9 cellular contexts compared by ENCODE assay signal in the genomic region with DNA sequence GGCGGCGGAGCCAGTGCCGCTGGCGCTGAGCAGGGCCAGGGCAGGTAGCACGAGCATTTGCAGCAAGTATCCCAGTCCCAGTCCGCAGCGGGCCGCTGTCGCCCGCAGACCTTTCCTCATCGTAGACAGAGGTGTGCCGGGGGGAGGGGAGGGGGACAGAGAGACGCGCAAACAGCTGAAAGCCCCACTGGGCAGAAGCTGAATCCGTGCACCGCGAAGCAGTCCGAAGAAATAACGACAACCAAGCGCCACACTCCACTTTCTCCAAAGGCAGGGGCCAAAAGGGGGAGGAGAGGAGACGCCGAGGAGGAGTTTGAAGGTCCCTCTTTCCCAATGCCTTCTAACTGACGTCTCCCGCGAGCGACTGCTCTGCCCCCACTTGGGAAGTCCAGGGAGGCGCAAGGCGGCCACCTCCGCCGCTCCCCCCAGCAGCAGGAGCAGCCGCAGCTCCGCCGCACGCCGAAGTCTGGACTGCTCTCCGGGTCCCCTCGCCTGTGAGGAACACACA. TPM values are rescaled to one million over a fixed set of nuclear protein-coding genes. Genes with fewer than 3 reads are reported as not detected.
DNase-seq lines count a peak whose midpoint lies in the region; ATAC-seq, FAIRE-seq and TF ChIP-seq lines count a peak whose summit lies in the region.
"Had no signal": no experiment of that assay in that cellular context is flagged by ENCODE, and none has a peak within 500 bp of the region (broad histone marks: within the 10 kb centered on the region; RNA-seq: fewer than 3 reads in every experiment).

UNC5C (minus strand) TSS at position 236 of the 508 bp plus-strand sequence.

- H3K4me3 ChIP-seq in OCI-LY7 (ENCODE audit: low read depth, low read length, poor library complexity, severe bottlenecking) = no peak within 1 kb of the TSS

- no peaks in the 10 kb centered on the region for H3K9me3 ChIP-seq in OCI-LY7 (ENCODE audit: low read length)

- H3K27me3 Mint-ChIP-seq in activated B cell treated with CpG ODN at 0.5 μM for 24 hours (peaks cover 37% of the 10 kb centered on the region), nephron (ENCODE audit: low read depth) (peaks cover 26% of the 10 kb centered on the region)

- ATAC-seq in activated B cell treated with CpG ODN at 0.5 μM for 24 hours (ENCODE audit: low read depth) (no peak), foreskin keratinocyte (peak; percentile 52), HG03280 (IDR thresholded peaks at IDR 0.05; ENCODE audit: unreplicated experiment) (no peak)

- FAIRE-seq in A204.1 (lab: Jason Lieb, UNC) = peak; percentile 94
- FAIRE-seq: GM18507 had no signal

- no peak within 1 kb of the TSS for H3K27ac Mint-ChIP-seq in activated B cell treated with CpG ODN at 0.5 μM for 24 hours
- peak within 1 kb of the TSS; percentile 88 to 96 (median 93) for H3K27ac Mint-ChIP-seq in nephron

- no peaks in the 10 kb centered on the region for H3K79me2 ChIP-seq in OCI-LY7 (ENCODE audit: insufficient read depth, low read depth, low read length)

- H3K27ac ChIP-seq in foreskin keratinocyte (no peak within 1 kb of the TSS), OCI-LY7 (ENCODE audit: low read depth, low read length, poor library complexity, severe bottlenecking) (no peak within 1 kb of the TSS)

- peaks cover 100% of the 10 kb centered on the region for H3K27me3 ChIP-seq in foreskin keratinocyte

- TF ChIP-seq CTCF in activated B cell treated with CpG ODN at 0.5 μM for 24 hours (IDR thresholded peaks at IDR 0.05) (no peak), foreskin keratinocyte (conservative IDR thresholded peaks at IDR 0.05) (no peak), nephron (IDR thresholded peaks at IDR 0.05; ENCODE audit: unreplicated experiment in 3 of 3) (peak in 2 of 3 experiments; percentile 10 to 14), OCI-LY7 (conservative IDR thresholded peaks at IDR 0.05; ENCODE audit: low read length) (no peak)

- H3K36me3 Mint-ChIP-seq in activated B cell treated with CpG ODN at 0.5 μM for 24 hours (ENCODE audit: low read depth) (no peaks in the 10 kb centered on the region), nephron (ENCODE audit: low read depth) (no peaks in the 10 kb centered on the region)

- intact Hi-C loops in activated B cell treated with CpG ODN at 0.5 μM for 24 hours (cut with micrococcal nuclease) (no loop called here), OCI-LY7 (cut with micrococcal nuclease; ENCODE audit: unreplicated experiment) (no loop called here)

- peak within 1 kb of the TSS; percentile 41 for H3K4me3 Mint-ChIP-seq in activated B cell treated with CpG ODN at 0.5 μM for 24 hours
- H3K4me3 Mint-ChIP-seq in nephron = peak within 1 kb of the TSS; percentile 88 to 97 (median 89)

- H4K20me1 ChIP-seq in OCI-LY7 (ENCODE audit: insufficient read depth, low read length) = no peaks in the 10 kb centered on the region

- H3K4me2 ChIP-seq in OCI-LY7 (ENCODE audit: low read length) = no peak within 1 kb of the TSS

- H3K4me1 Mint-ChIP-seq in activated B cell treated with CpG ODN at 0.5 μM for 24 hours (peaks cover 12% of the 10 kb centered on the region), nephron (peaks cover 21% of the 10 kb centered on the region)

- DNase-seq in H4 (ENCODE audit: low spot score) (peak; percentile 88), activated B cell treated with CpG ODN at 0.5 μM for 24 hours (no peak), foreskin keratinocyte (no peak), Kasumi-1 (lab: John Stamatoyannopoulos, UW) (no peak), OCI-LY7 (ENCODE audit: low spot score) (no peak)

- no peak within 1 kb of the TSS for H2AFZ ChIP-seq in OCI-LY7 (ENCODE audit: low read length)

- no TSS peak for BruUV-seq in OCI-LY7 (replicated peaks; lab: Mats Ljungman, UMichigan)

- H3K36me3 ChIP-seq in OCI-LY7 (ENCODE audit: insufficient read depth, low read length) = no peaks in the 10 kb centered on the region

- H3K9me2 ChIP-seq in OCI-LY7 (ENCODE audit: insufficient read depth, low read length) = no peaks in the 10 kb centered on the region

- POLR2A ChIA-PET in activated B cell treated with CpG ODN at 0.5 μM for 24 hours (lab: Charles Lee) (no interaction called here), OCI-LY7 (lab: Charles Lee) (no interaction called here)

- CTCF ChIA-PET in activated B cell treated with CpG ODN at 0.5 μM for 24 hours (lab: Charles Lee) = no interaction called here
- CTCF ChIA-PET in OCI-LY7 (lab: Charles Lee; ENCODE audit: unreplicated experiment) = no interaction called here

- H3K4me1 ChIP-seq in foreskin keratinocyte = no peaks in the 10 kb centered on the region
- no peaks in the 10 kb centered on the region for H3K4me1 ChIP-seq in OCI-LY7 (ENCODE audit: insufficient read depth, low read length, poor library complexity, severe bottlenecking)

- H3K9me3 Mint-ChIP-seq in activated B cell treated with CpG ODN at 0.5 μM for 24 hours = no peaks in the 10 kb centered on the region
- H3K9me3 Mint-ChIP-seq in nephron = no peaks in the 10 kb centered on the region

RNA-seq across cellular contexts. Expression of gene UNC5C, which starts in this region (rescaled TPM):
- 9.1 and 11.3 TPM in 2 replicates for total RNA-seq in H4 (2014; rRNA removed; shearing (Covaris generic))
- total RNA-seq in activated B cell treated with CpG ODN at 0.5 μM for 24 hours (not detected in 2 replicates), foreskin keratinocyte (not detected in 2 replicates), OCI-LY7 (2022) (not detected in 2 replicates)
- polyA plus RNA-seq in foreskin keratinocyte = not detected in 2 replicates
- not detected in 2 replicates for total RNA-seq in OCI-LY7 (2014; rRNA removed; shearing (Covaris generic))

Comparison
In these comparisons a context has a peak if more than half of its experiments do, and no peak if none do; other contexts are left out.
1. Peak in ATAC-seq in foreskin keratinocyte; RNA of the gene not detected or under 1 TPM.
2. CTCF ChIP-seq: peak in nephron (2 of 3); none in activated B cell treated with CpG ODN at 0.5 μM for 24 hours (single experiment), foreskin keratinocyte (single experiment) and OCI-LY7 (single experiment).